8 cellular contexts compared by ENCODE assay signal in genomic region chr12:124683330-124683662, GRCh38.
DNase-seq lines count a peak whose midpoint lies in the region; ATAC-seq and TF ChIP-seq lines count a peak whose summit lies in the region.

No MANE protein-coding gene starts in this region.

- no peak overlapping the region for H3K4me3 ChIP-seq in colonic mucosa

- H3K9ac ChIP-seq in colonic mucosa (ENCODE audit: low read depth in 2 of 2, low read length in 2 of 2), result no peak overlapping the region

- no peaks in the 10 kb centered on the region for H3K36me3 Mint-ChIP-seq in nephron (ENCODE audit: low read depth)
- H3K36me3 Mint-ChIP-seq in activated CD4-positive, alpha-beta T cell treated with anti-CD3 and anti-CD28 coated beads for 36 hours (ENCODE audit: low read depth), result no peaks in the 10 kb centered on the region

- peak; percentile 54 for DNase-seq in A172 (ENCODE audit: low spot score)
- DNase-seq in M059J (ENCODE audit: low read depth), result peak; percentile 36
- peak; percentile 49 for DNase-seq in colonic mucosa
- no peak for DNase-seq in activated CD4-positive, alpha-beta T cell treated with anti-CD3 and anti-CD28 coated beads for 36 hours
- DNase-seq in DMS79 treated with DMSO at 0.1 percent for 48 hours (lab: John Stamatoyannopoulos, UW), result no peak
- DNase-seq in NCI-H2196 (lab: John Stamatoyannopoulos, UW; ENCODE audit: unreplicated experiment), result no peak

- H3K4me3 Mint-ChIP-seq in nephron, result peak overlapping the region in 1 of 3 experiments; percentile 51
- no peak overlapping the region for H3K4me3 Mint-ChIP-seq in activated CD4-positive, alpha-beta T cell treated with anti-CD3 and anti-CD28 coated beads for 36 hours

- TF ChIP-seq CTCF in colonic mucosa (IDR thresholded peaks at IDR 0.05) (no peak), nephron (IDR thresholded peaks at IDR 0.05; ENCODE audit: unreplicated experiment in 3 of 3) (no peak)

- ATAC-seq in activated CD4-positive, alpha-beta T cell treated with anti-CD3 and anti-CD28 coated beads for 36 hours, result no peak
- ATAC-seq in HG03565 (IDR thresholded peaks at IDR 0.05; ENCODE audit: unreplicated experiment), result no peak

- H3K9me3 Mint-ChIP-seq in nephron, result no peaks in the 10 kb centered on the region
- no peaks in the 10 kb centered on the region for H3K9me3 Mint-ChIP-seq in activated CD4-positive, alpha-beta T cell treated with anti-CD3 and anti-CD28 coated beads for 36 hours (ENCODE audit: low read depth)

- H3K36me3 ChIP-seq in colonic mucosa, result no peaks in the 10 kb centered on the region

- CTCF ChIA-PET in activated CD4-positive, alpha-beta T cell treated with anti-CD3 and anti-CD28 coated beads for 36 hours (lab: Charles Lee), result interaction anchor here (0.6 kb wide), 1 partner anchor 80 kb away, joined by 3 read pairs; no protein-coding TSS in a partner anchor

- no peaks in the 10 kb centered on the region for H3K27me3 ChIP-seq in colonic mucosa

- intact Hi-C loops in colonic mucosa (cut with DNase I), result no loop called here
- intact Hi-C loops in activated CD4-positive, alpha-beta T cell treated with anti-CD3 and anti-CD28 coated beads for 36 hours (cut with DNase I, micrococcal nuclease), result no loop called here

- POLR2A ChIA-PET in activated CD4-positive, alpha-beta T cell treated with anti-CD3 and anti-CD28 coated beads for 36 hours (lab: Charles Lee), result no interaction called here

- peak overlapping the region; percentile 80 to 91 (median 89) for H3K27ac Mint-ChIP-seq in nephron
- H3K27ac Mint-ChIP-seq in activated CD4-positive, alpha-beta T cell treated with anti-CD3 and anti-CD28 coated beads for 36 hours, result no peak overlapping the region

- no peaks in the 10 kb centered on the region for H3K9me3 ChIP-seq in colonic mucosa

- H3K27ac ChIP-seq in colonic mucosa, result no peak overlapping the region

- peaks cover 75% of the 10 kb centered on the region for H3K4me1 Mint-ChIP-seq in nephron
- peaks cover 27% of the 10 kb centered on the region for H3K4me1 Mint-ChIP-seq in activated CD4-positive, alpha-beta T cell treated with anti-CD3 and anti-CD28 coated beads for 36 hours

- H3K27me3 Mint-ChIP-seq in nephron (ENCODE audit: low read depth), result peaks cover 30% of the 10 kb centered on the region
- H3K27me3 Mint-ChIP-seq in activated CD4-positive, alpha-beta T cell treated with anti-CD3 and anti-CD28 coated beads for 36 hours, result peaks cover 5% of the 10 kb centered on the region

- no peaks in the 10 kb centered on the region for H3K4me1 ChIP-seq in colonic mucosa

Comparison
In these comparisons a context has a peak if more than half of its experiments do, and no peak if none do; other contexts are left out.
1. DNase-seq: peak in A172 (single experiment), M059J (single experiment) and colonic mucosa (single experiment); none in activated CD4-positive, alpha-beta T cell treated with anti-CD3 and anti-CD28 coated beads for 36 hours (single experiment), DMS79 treated with DMSO at 0.1 percent for 48 hours (single experiment) and NCI-H2196 (single experiment).